Comparison of ENCODE assay signal across 10 cellular contexts in the genomic region with DNA sequence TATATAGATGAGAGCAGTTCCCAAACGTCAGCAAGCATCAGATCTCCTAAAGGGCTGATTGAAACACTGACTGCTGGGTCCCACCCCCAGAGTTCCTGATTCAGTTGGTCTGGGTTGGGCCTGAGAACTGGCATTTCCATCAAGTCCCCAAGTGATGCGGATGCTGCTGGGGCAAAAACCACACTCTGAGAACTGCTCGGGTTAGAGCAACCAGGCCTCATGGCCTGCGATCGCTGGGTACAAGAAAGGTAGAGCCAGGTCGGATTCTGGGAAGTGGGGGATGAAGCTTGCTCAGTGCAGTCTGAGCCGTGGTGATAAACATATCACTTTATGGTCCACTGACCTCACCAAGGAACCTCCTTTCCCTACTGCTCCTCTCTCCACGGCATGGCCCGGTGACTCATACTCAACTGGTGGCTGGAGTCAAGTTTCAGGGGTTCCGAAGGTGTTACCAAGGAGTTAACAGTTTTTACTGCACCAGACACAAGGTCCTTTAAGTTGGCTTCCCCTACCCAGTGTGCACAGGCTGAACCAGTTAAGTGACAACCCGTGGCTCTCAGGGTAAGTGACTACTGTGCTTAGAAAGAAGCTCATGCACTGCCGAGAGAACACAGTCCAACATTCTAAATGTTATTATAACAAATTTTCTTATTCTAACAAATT.
DNase-seq lines count a peak whose midpoint lies in the region; ATAC-seq and TF ChIP-seq lines count a peak whose summit lies in the region.
"Had no signal": no experiment of that assay in that cellular context is flagged by ENCODE, and none has a peak within 500 bp of the region (broad histone marks: within the 10 kb centered on the region; RNA-seq: fewer than 3 reads in every experiment).

No MANE protein-coding gene starts in this region.

- H3F3A ChIP-seq in PC-9 (ENCODE audit: insufficient read depth, low read depth) = peaks cover 39% of the 10 kb centered on the region

- H3K79me2 ChIP-seq in PC-9 (ENCODE audit: low read depth) = 0 out of 2 replicates have a peak, but pooled peaks cover 8% of the 10 kb centered on the region

- POLR2A ChIA-PET in PC-9 (lab: Charles Lee; ENCODE audit: unreplicated experiment) = interaction anchor here (0.5 to 0.6 kb wide), 2 partner anchors 148 to 200 kb away, joined by 3 to 12 read pairs; no protein-coding TSS in a partner anchor

- H3K36me3 ChIP-seq in PC-9 (ENCODE audit: low read depth) (no peaks in the 10 kb centered on the region), sigmoid colon (peaks cover 0 to 26% (median 5%) of the 10 kb centered on the region in 4 donors)
- H3K36me3 ChIP-seq: neutrophil had no signal

- ATAC-seq in GM21447 (IDR thresholded peaks at IDR 0.05; ENCODE audit: unreplicated experiment) (no peak), HG03196 (IDR thresholded peaks at IDR 0.05; ENCODE audit: unreplicated experiment) (no peak)

- H3K9me3 ChIP-seq in PC-9 (ENCODE audit: insufficient read depth, low read depth) (no peaks in the 10 kb centered on the region), sigmoid colon (no peaks in the 10 kb centered on the region)
- H3K9me3 ChIP-seq: neutrophil had no signal

- no TSS peak for BruUV-seq in PC-9 (replicated peaks; lab: Mats Ljungman, UMichigan)

- H3K27ac ChIP-seq in PC-9 (peak overlapping the region; percentile 79), epithelial cell of prostate (no peak overlapping the region), sigmoid colon (peak overlapping the region; percentile 76 to 94 (median 88))
- H3K27ac ChIP-seq: neutrophil, VCaP had no signal

- WGBS in sigmoid colon, 2 donors = 74 to 79% methylated on average over 12 of the region's 12 CpGs

- peak; percentile 20 for DNase-seq in activated naive CD4-positive, alpha-beta T cell treated with Interleukin-2 at 50 U/mL for 16 hours
- no peak for DNase-seq in activated naive CD4-positive, alpha-beta T cell treated with anti-CD3 and anti-CD28 coated beads, Interleukin-2, amount 50 U/mL, for 16 hours
- DNase-seq in PC-9 (peak; percentile 87 to 100), epithelial cell of prostate (ENCODE audit: low read depth, low spot score) (peak; percentile 31), sigmoid colon (peak; percentile 78), HuH-7 (ENCODE audit: low spot score) (no peak)

- no peak for TF ChIP-seq EP300 in sigmoid colon (IDR thresholded peaks at IDR 0.05)

- TF ChIP-seq POLR2A in sigmoid colon (IDR thresholded peaks at IDR 0.05) = no peak

- peak overlapping the region; percentile 32; the same call in 1 of the 2 replicates for H3K4me3 ChIP-seq in PC-9
- no peak overlapping the region for H3K4me3 ChIP-seq in sigmoid colon

- no peaks in the 10 kb centered on the region for H3K9me2 ChIP-seq in PC-9 (ENCODE audit: insufficient read depth)

- 0 out of 2 replicates have a peak overlapping the region, but pooled peaks have one; percentile 6 for H2AFZ ChIP-seq in PC-9

- H3K4me2 ChIP-seq in PC-9 = peak overlapping the region; percentile 73

- CTCF ChIA-PET in PC-9 (lab: Charles Lee) = interaction anchor here (0.5 kb wide), 1 partner anchor 50 kb away, joined by 3 read pairs; no protein-coding TSS in a partner anchor

- H3K4me1 ChIP-seq in PC-9 (replicated peaks; ENCODE audit: insufficient read depth) = peaks cover 75% of the 10 kb centered on the region
- peaks cover 0 to 77% (median 64%) of the 10 kb centered on the region in 4 donors for H3K4me1 ChIP-seq in sigmoid colon

- no peaks in the 10 kb centered on the region for H3K27me3 ChIP-seq in PC-9 (ENCODE audit: insufficient read depth, low read depth)
- no peaks in the 10 kb centered on the region for H3K27me3 ChIP-seq in sigmoid colon

- intact Hi-C loops in PC-9 (cut with micrococcal nuclease; ENCODE audit: unreplicated experiment) = loop anchor here (1.0 to 10.0 kb wide), 5 partner anchors 45 to 192 kb away; a partner anchor contains a TSS
- intact Hi-C loops in sigmoid colon (cut with DNase I) = no loop called here

- no peaks in the 10 kb centered on the region for H4K20me1 ChIP-seq in PC-9 (ENCODE audit: insufficient read depth)

- TF ChIP-seq CTCF in PC-9 (conservative IDR thresholded peaks at IDR 0.05) (no peak), sigmoid colon (IDR thresholded peaks at IDR 0.05) (no peak)

Comparison
In these comparisons a context has a peak if more than half of its experiments do, and no peak if none do; other contexts are left out.
1. DNase-seq: peak in activated naive CD4-positive, alpha-beta T cell treated with Interleukin-2 at 50 U/mL for 16 hours (single experiment), PC-9 (2 of 2), epithelial cell of prostate (single experiment) and sigmoid colon (single experiment); none in activated naive CD4-positive, alpha-beta T cell treated with anti-CD3 and anti-CD28 coated beads, Interleukin-2, amount 50 U/mL, for 16 hours (single experiment) and HuH-7 (single experiment).